ENCODE assay signal across 10 cellular contexts in the genomic region with DNA sequence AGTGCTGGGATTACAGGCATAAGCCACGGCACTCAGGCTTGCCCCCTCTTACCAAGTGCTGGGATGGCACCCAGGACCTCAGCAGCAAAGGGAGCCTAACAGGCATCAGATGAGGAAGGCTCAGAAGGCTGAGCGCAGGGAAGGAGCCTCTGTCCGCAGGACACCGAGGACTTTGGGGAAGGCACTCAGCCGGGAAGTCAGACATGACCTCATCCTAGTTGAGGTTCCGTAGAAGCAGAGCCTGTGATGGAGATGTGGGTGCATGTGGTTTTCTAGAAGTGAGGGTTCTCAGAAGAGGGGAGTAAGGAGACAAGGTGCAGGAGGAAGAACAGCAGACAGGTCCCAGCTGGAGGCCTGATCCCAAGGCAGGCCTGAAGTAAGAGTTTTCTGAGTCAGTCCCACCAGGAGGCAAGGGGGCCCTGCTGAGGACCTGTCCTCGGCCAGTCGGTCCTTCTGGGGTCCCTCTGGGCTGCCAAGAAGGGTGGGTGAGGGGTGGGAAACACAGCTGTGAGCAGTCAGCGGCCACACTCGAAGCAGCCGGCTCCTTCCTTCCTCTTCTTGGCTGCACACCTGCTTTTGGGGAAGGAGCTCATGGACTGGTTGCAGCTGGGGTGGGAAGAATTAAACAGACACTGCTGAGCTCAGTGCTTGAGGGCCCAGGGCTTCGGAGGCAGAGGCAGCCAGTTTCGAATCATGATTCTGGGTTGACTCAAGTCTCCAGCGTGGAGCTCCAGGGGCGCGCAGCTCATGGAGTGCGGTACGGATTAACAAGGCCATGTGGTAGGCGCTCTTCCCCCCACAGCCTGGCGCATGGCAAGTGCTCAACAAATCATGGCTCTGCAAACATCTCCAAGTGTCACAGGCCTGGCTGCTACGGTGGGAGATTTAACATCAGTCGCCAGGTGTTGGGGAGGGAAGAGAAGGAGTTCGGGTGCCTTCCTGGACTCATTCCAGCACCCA. TPM values are rescaled to one million over a fixed set of nuclear protein-coding genes. Genes with fewer than 3 reads are reported as not detected.
DNase-seq lines count a peak whose midpoint lies in the region; ATAC-seq, FAIRE-seq and TF ChIP-seq lines count a peak whose summit lies in the region.
"Had no signal": no experiment of that assay in that cellular context is flagged by ENCODE, and none has a peak within 500 bp of the region (broad histone marks: within the 10 kb centered on the region; RNA-seq: fewer than 3 reads in every experiment).

No MANE protein-coding gene starts in this region.

- intact Hi-C loops in activated T-helper 1 cell treated with anti-CD3 and anti-CD28 coated beads, Interleukin-12 subunit alpha, Interleukin-12 subunit beta, Interleukin-2, Interleukin-4 antibody, amounts not matched to agents 30 ng/mL and 10 ng/mL and 1 ng/mL, durations not matched to agents 14 hours and 24 hours and 36 hours (cut with micrococcal nuclease): no loop called here

- no peak for ATAC-seq in effector memory CD8-positive, alpha-beta T cell (replicated peaks)

- H3K27me3 ChIP-seq in keratinocyte (ENCODE audit: control insufficient read depth, extremely low read depth, insufficient read depth, low read length) (no peaks in the 10 kb centered on the region), suprapubic skin (no peaks in the 10 kb centered on the region)
- H3K27me3 ChIP-seq: cardiac muscle cell had no signal

- 85% methylated on average over 19 of the region's 23 CpGs for WGBS in suprapubic skin

- no peak overlapping the region for H2AFZ ChIP-seq in keratinocyte (ENCODE audit: control insufficient read depth, low read length)

- H3K4me2 ChIP-seq in keratinocyte (ENCODE audit: control insufficient read depth, extremely low read depth, insufficient read depth, low read depth, low read length): no peak overlapping the region

- DNase-seq in NCI-H82 (lab: John Stamatoyannopoulos, UW) (peak; percentile 18), NCI-H82 treated with DMSO at 0.1 percent for 48 hours (lab: John Stamatoyannopoulos, UW; ENCODE audit: unreplicated experiment) (no peak), keratinocyte (ENCODE audit: low read depth, low spot score) (no peak), suprapubic skin (ENCODE audit: low spot score in 2 of 2) (no peak), COLO829 (ENCODE audit: low spot score) (no peak), DMS153 (lab: John Stamatoyannopoulos, UW) (no peak)
- DNase-seq in activated T-helper 1 cell treated with anti-CD3 and anti-CD28 coated beads, Interleukin-12 subunit alpha, Interleukin-12 subunit beta, Interleukin-2, Interleukin-4 antibody, amounts not matched to agents 30 ng/mL and 10 ng/mL and 1 ng/mL, durations not matched to agents 14 hours and 24 hours and 36 hours (ENCODE audit: low spot score): no peak
- no peak for DNase-seq in effector memory CD8-positive, alpha-beta T cell

- H3K9ac ChIP-seq in keratinocyte (ENCODE audit: control insufficient read depth, extremely low read depth, insufficient read depth, low read length): peak overlapping the region; percentile 74

- TF ChIP-seq CTCF in keratinocyte (optimal IDR thresholded peaks at IDR 0.05 in 1 of 3, IDR thresholded peaks at IDR 0.05 in 1 of 3, conservative IDR thresholded peaks at IDR 0.05 in 1 of 3; ENCODE audit: extremely low read depth in 1 of 3, insufficient read depth in 2 of 3, low read length in 3 of 3) (no peak), suprapubic skin (IDR thresholded peaks at IDR 0.05) (no peak)

- TF ChIP-seq EP300 in suprapubic skin (IDR thresholded peaks at IDR 0.05): no peak

- H3K9me3 ChIP-seq in keratinocyte (ENCODE audit: control insufficient read depth, low read depth, low read length) (no peaks in the 10 kb centered on the region), suprapubic skin (no peaks in the 10 kb centered on the region)

- H3K36me3 ChIP-seq in keratinocyte (ENCODE audit: control insufficient read depth in 2 of 2, extremely low read depth in 1 of 2, insufficient read depth in 2 of 2, low read length in 2 of 2): no peaks in the 10 kb centered on the region
- H3K36me3 ChIP-seq in suprapubic skin: no peaks in the 10 kb centered on the region
- H3K36me3 ChIP-seq: cardiac muscle cell had no signal

- no peaks in the 10 kb centered on the region for H4K20me1 ChIP-seq in keratinocyte (ENCODE audit: control insufficient read depth, extremely low read depth, insufficient read depth, low read length)

- TF ChIP-seq POLR2A in suprapubic skin (IDR thresholded peaks at IDR 0.05): no peak

- FAIRE-seq in keratinocyte (lab: Jason Lieb, UNC): no peak
- FAIRE-seq: A204.1 had no signal

- no peaks in the 10 kb centered on the region for H3K9me1 ChIP-seq in keratinocyte (ENCODE audit: control insufficient read depth, extremely low read depth, insufficient read depth, low read length)

- no peaks in the 10 kb centered on the region for H3K79me2 ChIP-seq in keratinocyte (ENCODE audit: control insufficient read depth, insufficient read depth, low read length)

- H3K27ac Mint-ChIP-seq in activated T-helper 1 cell treated with anti-CD3 and anti-CD28 coated beads, Interleukin-12 subunit alpha, Interleukin-12 subunit beta, Interleukin-2, Interleukin-4 antibody, amounts not matched to agents 30 ng/mL and 10 ng/mL and 1 ng/mL, durations not matched to agents 14 hours and 24 hours and 36 hours: peak overlapping the region; percentile 8
- no peak overlapping the region for H3K27ac Mint-ChIP-seq in effector memory CD8-positive, alpha-beta T cell

- dilution Hi-C loops in keratinocyte (cut with MboI; ENCODE audit: extremely low pct_ligation_motif_present, low sequenced_read_pairs): no loop called here

- H3K4me1 ChIP-seq in keratinocyte (ENCODE audit: control insufficient read depth, extremely low read depth, insufficient read depth, low read length) (peaks cover 26% of the 10 kb centered on the region), suprapubic skin (peaks cover 55% of the 10 kb centered on the region)

- peaks cover 2% of the 10 kb centered on the region for H3K27me3 Mint-ChIP-seq in activated T-helper 1 cell treated with anti-CD3 and anti-CD28 coated beads, Interleukin-12 subunit alpha, Interleukin-12 subunit beta, Interleukin-2, Interleukin-4 antibody, amounts not matched to agents 30 ng/mL and 10 ng/mL and 1 ng/mL, durations not matched to agents 14 hours and 24 hours and 36 hours (ENCODE audit: insufficient read depth)
- no peaks in the 10 kb centered on the region for H3K27me3 Mint-ChIP-seq in effector memory CD8-positive, alpha-beta T cell

- no peaks in the 10 kb centered on the region for H3K9me3 Mint-ChIP-seq in activated T-helper 1 cell treated with anti-CD3 and anti-CD28 coated beads, Interleukin-12 subunit alpha, Interleukin-12 subunit beta, Interleukin-2, Interleukin-4 antibody, amounts not matched to agents 30 ng/mL and 10 ng/mL and 1 ng/mL, durations not matched to agents 14 hours and 24 hours and 36 hours
- no peaks in the 10 kb centered on the region for H3K9me3 Mint-ChIP-seq in effector memory CD8-positive, alpha-beta T cell

- H3K4me1 Mint-ChIP-seq in activated T-helper 1 cell treated with anti-CD3 and anti-CD28 coated beads, Interleukin-12 subunit alpha, Interleukin-12 subunit beta, Interleukin-2, Interleukin-4 antibody, amounts not matched to agents 30 ng/mL and 10 ng/mL and 1 ng/mL, durations not matched to agents 14 hours and 24 hours and 36 hours (ENCODE audit: low read depth): peaks cover 23% of the 10 kb centered on the region
- peaks cover 21 to 29% of the 10 kb centered on the region in 2 donors for H3K4me1 Mint-ChIP-seq in effector memory CD8-positive, alpha-beta T cell (ENCODE audit: low read depth in 2 of 2)

- H3K4me3 Mint-ChIP-seq in activated T-helper 1 cell treated with anti-CD3 and anti-CD28 coated beads, Interleukin-12 subunit alpha, Interleukin-12 subunit beta, Interleukin-2, Interleukin-4 antibody, amounts not matched to agents 30 ng/mL and 10 ng/mL and 1 ng/mL, durations not matched to agents 14 hours and 24 hours and 36 hours: no peak overlapping the region
- no peak overlapping the region for H3K4me3 Mint-ChIP-seq in effector memory CD8-positive, alpha-beta T cell

- no peaks in the 10 kb centered on the region for H3K36me3 Mint-ChIP-seq in activated T-helper 1 cell treated with anti-CD3 and anti-CD28 coated beads, Interleukin-12 subunit alpha, Interleukin-12 subunit beta, Interleukin-2, Interleukin-4 antibody, amounts not matched to agents 30 ng/mL and 10 ng/mL and 1 ng/mL, durations not matched to agents 14 hours and 24 hours and 36 hours (ENCODE audit: low read depth)
- H3K36me3 Mint-ChIP-seq in effector memory CD8-positive, alpha-beta T cell (ENCODE audit: insufficient read depth): no peaks in the 10 kb centered on the region

- H3K4me3 ChIP-seq in keratinocyte (ENCODE audit: control insufficient read depth in 2 of 3, extremely low read depth in 1 of 3, insufficient read depth in 2 of 3, low read depth in 1 of 3, low read length in 3 of 3): no peak overlapping the region
- no peak overlapping the region for H3K4me3 ChIP-seq in suprapubic skin
- H3K4me3 ChIP-seq: cardiac muscle cell had no signal

- H3K27ac ChIP-seq in keratinocyte (ENCODE audit: control insufficient read depth, insufficient read depth, low read length): peak overlapping the region; percentile 99
- H3K27ac ChIP-seq in suprapubic skin: peak overlapping the region; percentile 74
- H3K27ac ChIP-seq: cardiac muscle cell had no signal

RNA-seq across cellular contexts. Expression of a gene that starts 38.9 kb away (rescaled TPM):
- 7.3 and 7.9 TPM in 2 replicates for total RNA-seq in activated T-helper 1 cell treated with anti-CD3 and anti-CD28 coated beads, Interleukin-12 subunit alpha, Interleukin-12 subunit beta, Interleukin-2, Interleukin-4 antibody, amounts not matched to agents 30 ng/mL and 10 ng/mL and 1 ng/mL, durations not matched to agents 14 hours and 24 hours and 36 hours
- 15.9 to 18.1 TPM (median 17.3 TPM) in 3 replicates for polyA plus RNA-seq in keratinocyte
- 6.6 TPM for polyA plus RNA-seq in keratinocyte (2011; ENCODE audit: low read depth)
- 19.3 and 21.9 TPM in 2 replicates for polyA plus RNA-seq in keratinocyte (2011; cell fraction: cytosol; rRNA removed)
- 16.5 and 16.8 TPM in 2 replicates for polyA plus RNA-seq in keratinocyte (2011; cell fraction: nucleus; rRNA removed)
- 12.8 and 15.6 TPM in 2 replicates for polyA plus RNA-seq in keratinocyte (2012; ENCODE audit: low replicate concordance)
- 10.2 to 11.8 TPM (median 11.2 TPM) in 3 replicates for polyA minus RNA-seq in keratinocyte
- polyA minus RNA-seq in keratinocyte (2011; cell fraction: cytosol; rRNA and poly(A)+ RNA removed): 17.3 TPM
- polyA minus RNA-seq in keratinocyte (2011; cell fraction: nucleus; rRNA and poly(A)+ RNA removed): 6.4 and 10.1 TPM in 2 replicates
- total RNA-seq in suprapubic skin: 10 to 100 TPM; 17.0 to 32.7 (median 24.6) TPM

RNA-seq across cellular contexts. Expression of a gene that starts 42.6 kb away (rescaled TPM):
- total RNA-seq in activated T-helper 1 cell treated with anti-CD3 and anti-CD28 coated beads, Interleukin-12 subunit alpha, Interleukin-12 subunit beta, Interleukin-2, Interleukin-4 antibody, amounts not matched to agents 30 ng/mL and 10 ng/mL and 1 ng/mL, durations not matched to agents 14 hours and 24 hours and 36 hours: 197 and 199 TPM in 2 replicates
- polyA plus RNA-seq in keratinocyte: 56.8 to 145 TPM (median 85.4 TPM) in 3 replicates
- 40.8 TPM for polyA plus RNA-seq in keratinocyte (2011; ENCODE audit: low read depth)
- polyA plus RNA-seq in keratinocyte (2011; cell fraction: cytosol; rRNA removed): 145 and 178 TPM in 2 replicates
- polyA plus RNA-seq in keratinocyte (2011; cell fraction: nucleus; rRNA removed): 81.8 and 90.5 TPM in 2 replicates
- polyA plus RNA-seq in keratinocyte (2012; ENCODE audit: low replicate concordance): 118 and 158 TPM in 2 replicates
- polyA minus RNA-seq in keratinocyte: 98.1 to 234 TPM (median 126 TPM) in 3 replicates
- polyA minus RNA-seq in keratinocyte (2011; cell fraction: cytosol; rRNA and poly(A)+ RNA removed): 127 TPM
- 34.0 and 41.3 TPM in 2 replicates for polyA minus RNA-seq in keratinocyte (2011; cell fraction: nucleus; rRNA and poly(A)+ RNA removed)
- 10 to 100 TPM; 48.8 to 82.2 (median 72.8) TPM for total RNA-seq in suprapubic skin
